In genomic region chr15:78421241-78421994, GRCh38 we compare ENCODE assay signal across 21 cellular contexts. TPM values are rescaled to one million over a fixed set of nuclear protein-coding genes. Genes with fewer than 3 reads are reported as not detected.
DNase-seq lines count a peak whose midpoint lies in the region; ATAC-seq and TF ChIP-seq lines count a peak whose summit lies in the region.
"Had no signal": no experiment of that assay in that cellular context is flagged by ENCODE, and none has a peak within 500 bp of the region (broad histone marks: within the 10 kb centered on the region; RNA-seq: fewer than 3 reads in every experiment).

No MANE protein-coding gene starts in this region.

- no peak overlapping the region for H3K27ac Mint-ChIP-seq in HFFc6
- no peak overlapping the region for H3K27ac Mint-ChIP-seq in activated CD8-positive, alpha-beta memory T cell treated with anti-CD3 and anti-CD28 coated beads, Interleukin-2, amount 10 ng/mL, durations not matched to agents 7 days and 5 days

- no peaks in the 10 kb centered on the region for H3K9me3 Mint-ChIP-seq in HFFc6
- no peaks in the 10 kb centered on the region for H3K9me3 Mint-ChIP-seq in activated CD8-positive, alpha-beta memory T cell treated with anti-CD3 and anti-CD28 coated beads, Interleukin-2, amount 10 ng/mL, durations not matched to agents 7 days and 5 days (ENCODE audit: low read depth)

- peaks cover 17% of the 10 kb centered on the region for H3K4me1 Mint-ChIP-seq in HFFc6 (ENCODE audit: low read depth)
- H3K4me1 Mint-ChIP-seq in activated CD8-positive, alpha-beta memory T cell treated with anti-CD3 and anti-CD28 coated beads, Interleukin-2, amount 10 ng/mL, durations not matched to agents 7 days and 5 days, result peaks cover 18% of the 10 kb centered on the region

- DNase-seq in EH (ENCODE audit: low read depth) (peak; percentile 54), HFFc6 (peak; percentile 6), fibroblast of gingiva (ENCODE audit: low read depth) (peak; percentile 65), mesenteric fat pad (ENCODE audit: low spot score) (peak; percentile 37), SW 1271 (lab: John Stamatoyannopoulos, UW) (no peak), NCI-H1048 (lab: John Stamatoyannopoulos, UW) (no peak), T-helper 2 cell (no peak)
- no peak for DNase-seq in activated CD8-positive, alpha-beta memory T cell treated with anti-CD3 and anti-CD28 coated beads, Interleukin-2, amount 10 ng/mL, durations not matched to agents 7 days and 5 days
- DNase-seq: DND-41, GF-D8, GOT3, IMR-90, Kasumi-1, MM.1S, NCI-H1105, NCI-H1694, NCI-H2107, NCI-H226, NCI-H524 treated with DMSO at 0.1 percent for 48 hours, Peyer's patch, Right ventricle myocardium superior had no signal

- ATAC-seq in activated CD8-positive, alpha-beta memory T cell treated with anti-CD3 and anti-CD28 coated beads, Interleukin-2, amount 10 ng/mL, durations not matched to agents 7 days and 5 days, result no peak

- CTCF ChIA-PET in activated CD8-positive, alpha-beta memory T cell treated with anti-CD3 and anti-CD28 coated beads, Interleukin-2, amount 10 ng/mL, durations not matched to agents 7 days and 5 days (lab: Charles Lee), result interaction anchor here (0.6 to 4.0 kb wide), 6 partner anchors 15 to 566 kb away, joined by 3 to 34 read pairs (median 4); partner anchors contain the start of gene IREB2

- no peak overlapping the region; the same call in 1 of the 2 replicates for H3K4me3 Mint-ChIP-seq in HFFc6
- H3K4me3 Mint-ChIP-seq in activated CD8-positive, alpha-beta memory T cell treated with anti-CD3 and anti-CD28 coated beads, Interleukin-2, amount 10 ng/mL, durations not matched to agents 7 days and 5 days, result no peak overlapping the region

- TF ChIP-seq CTCF in HFFc6 (IDR thresholded peaks at IDR 0.05), result no peak

- H3K36me3 Mint-ChIP-seq in HFFc6 (ENCODE audit: low read depth), result no peaks in the 10 kb centered on the region
- H3K36me3 Mint-ChIP-seq in activated CD8-positive, alpha-beta memory T cell treated with anti-CD3 and anti-CD28 coated beads, Interleukin-2, amount 10 ng/mL, durations not matched to agents 7 days and 5 days, result no peaks in the 10 kb centered on the region

- peaks cover 23% of the 10 kb centered on the region for H3K27me3 Mint-ChIP-seq in HFFc6 (ENCODE audit: insufficient read depth)
- peaks cover 12% of the 10 kb centered on the region for H3K27me3 Mint-ChIP-seq in activated CD8-positive, alpha-beta memory T cell treated with anti-CD3 and anti-CD28 coated beads, Interleukin-2, amount 10 ng/mL, durations not matched to agents 7 days and 5 days

RNA-seq across cellular contexts. Expression of gene IREB2, which starts 16.6 kb away (rescaled TPM):
- total RNA-seq in HFFc6 (2021; fragmentation: NEBNext Ultra II Directional; extraction: Animal tissue kit (Norgen Biotek cat#: 25700)), result 10 to 100 TPM; 35.8 to 42.5 (median 38.5) TPM
- 57.1 TPM for total RNA-seq in mesenteric fat pad
- total RNA-seq in activated CD8-positive, alpha-beta memory T cell treated with anti-CD3 and anti-CD28 coated beads, Interleukin-2, amount 10 ng/mL, durations not matched to agents 7 days and 5 days, result 10 to 100 TPM; 60.0 to 72.0 TPM

Comparison
In these comparisons a context has a peak if more than half of its experiments do, and no peak if none do; other contexts are left out.
1. DNase-seq: peak in EH (single experiment), HFFc6 (single experiment), fibroblast of gingiva (single experiment) and mesenteric fat pad (single experiment); none in activated CD8-positive, alpha-beta memory T cell treated with anti-CD3 and anti-CD28 coated beads, Interleukin-2, amount 10 ng/mL, durations not matched to agents 7 days and 5 days (single experiment), SW 1271 (0 of 2), NCI-H1048 (single experiment) and T-helper 2 cell (0 of 5).